ENCODE assay signal across 11 cellular contexts in the genomic region with DNA sequence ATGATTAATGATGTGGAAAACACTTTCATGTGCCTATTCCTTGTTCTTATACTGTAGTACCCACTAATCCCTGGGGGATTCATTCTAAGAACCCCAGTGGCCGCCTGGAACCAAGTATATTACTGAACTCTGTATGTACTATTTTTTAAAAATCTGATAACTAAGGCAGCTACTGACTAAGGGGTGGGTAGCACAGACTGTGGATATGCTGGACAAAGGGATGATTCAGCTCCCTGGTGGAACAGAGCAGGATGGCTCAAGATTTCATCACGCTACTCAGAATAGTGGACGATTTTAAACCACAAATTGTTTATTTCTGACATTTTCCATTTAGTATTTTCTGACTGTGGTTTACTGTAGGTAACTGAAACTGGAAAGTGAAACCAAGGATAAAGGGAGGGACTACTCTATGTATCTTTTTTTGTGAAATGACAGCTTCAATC. TPM values are rescaled to one million over a fixed set of nuclear protein-coding genes. Genes with fewer than 3 reads are reported as not detected.
DNase-seq lines count a peak whose midpoint lies in the region; ATAC-seq, FAIRE-seq and TF ChIP-seq lines count a peak whose summit lies in the region.
"Had no signal": no experiment of that assay in that cellular context is flagged by ENCODE, and none has a peak within 500 bp of the region (broad histone marks: within the 10 kb centered on the region; RNA-seq: fewer than 3 reads in every experiment).

No MANE protein-coding gene starts in this region.

- H3K9me3 ChIP-seq in small intestine (ENCODE audit: control insufficient read depth, low read depth) (no peaks in the 10 kb centered on the region), lower lobe of right lung (peaks cover 6% of the 10 kb centered on the region)

- peaks cover 10% of the 10 kb centered on the region for H3K36me3 Mint-ChIP-seq in T-helper 1 cell treated with Interleukin-12 subunit alpha and Interleukin-12 subunit beta and Interleukin-4 antibody, amounts not matched to agents 30 μg/mL and 1 μg/mL, for 36 hours (ENCODE audit: low read depth)

- H3K36me3 ChIP-seq in small intestine (ENCODE audit: control insufficient read depth in 2 of 2, insufficient read depth in 2 of 2, low read length in 2 of 2) (no peaks in the 10 kb centered on the region), lower lobe of right lung (no peaks in the 10 kb centered on the region)

- H3K27ac ChIP-seq in small intestine (ENCODE audit: low read depth in 1 of 2, low read length in 1 of 2) (no peak overlapping the region), lower lobe of right lung (no peak overlapping the region)
- H3K27ac ChIP-seq: VCaP had no signal

- H3K27me3 ChIP-seq in small intestine (ENCODE audit: control insufficient read depth in 2 of 2, insufficient read depth in 2 of 2, low read length in 2 of 2) (no peaks in the 10 kb centered on the region), lower lobe of right lung (ENCODE audit: low read depth) (no peaks in the 10 kb centered on the region)

- DNase-seq in AG08396 (ENCODE audit: low spot score) (peak; percentile 69), fibroblast of the aortic adventitia (ENCODE audit: low read depth) (peak; percentile 94), small intestine (no peak), lower lobe of right lung (no peak)
- DNase-seq: GF-D8 had no signal

- 61 to 76% (median 63%) methylated on average over 3 of the region's 3 CpGs for WGBS in small intestine, 3 donors

- H3K4me3 Mint-ChIP-seq in T-helper 1 cell treated with Interleukin-12 subunit alpha and Interleukin-12 subunit beta and Interleukin-4 antibody, amounts not matched to agents 30 μg/mL and 1 μg/mL, for 36 hours: no peak overlapping the region

- peak overlapping the region; percentile 37 for H3K27ac Mint-ChIP-seq in T-helper 1 cell treated with Interleukin-12 subunit alpha and Interleukin-12 subunit beta and Interleukin-4 antibody, amounts not matched to agents 30 μg/mL and 1 μg/mL, for 36 hours

- TF ChIP-seq CTCF in fibroblast of the aortic adventitia (IDR thresholded peaks at IDR 0.05; ENCODE audit: insufficient read depth, low read length): peak; percentile 14
- TF ChIP-seq CTCF in lower lobe of right lung (IDR thresholded peaks at IDR 0.05): no peak

- H3K27me3 Mint-ChIP-seq in T-helper 1 cell treated with Interleukin-12 subunit alpha and Interleukin-12 subunit beta and Interleukin-4 antibody, amounts not matched to agents 30 μg/mL and 1 μg/mL, for 36 hours (ENCODE audit: low read depth): peaks cover 16% of the 10 kb centered on the region

- H3K4me3 ChIP-seq in fibroblast of the aortic adventitia (ENCODE audit: low read depth, low read length): no peak overlapping the region
- no peak overlapping the region for H3K4me3 ChIP-seq in small intestine (ENCODE audit: low read depth in 1 of 2, low read length in 2 of 2)
- H3K4me3 ChIP-seq in lower lobe of right lung: no peak overlapping the region

- peaks cover 20% of the 10 kb centered on the region for H3K4me1 Mint-ChIP-seq in T-helper 1 cell treated with Interleukin-12 subunit alpha and Interleukin-12 subunit beta and Interleukin-4 antibody, amounts not matched to agents 30 μg/mL and 1 μg/mL, for 36 hours (ENCODE audit: low read depth)

- peaks cover 17% of the 10 kb centered on the region for H3K9me3 Mint-ChIP-seq in T-helper 1 cell treated with Interleukin-12 subunit alpha and Interleukin-12 subunit beta and Interleukin-4 antibody, amounts not matched to agents 30 μg/mL and 1 μg/mL, for 36 hours

- FAIRE-seq in small intestine (lab: Jason Lieb, UNC): no peak
- FAIRE-seq: H1 had no signal

- ATAC-seq in HG02938 (IDR thresholded peaks at IDR 0.05; ENCODE audit: unreplicated experiment): peak; percentile 54
- no peak for ATAC-seq in GM21619 (IDR thresholded peaks at IDR 0.05; ENCODE audit: unreplicated experiment)
- ATAC-seq in HG02970 (IDR thresholded peaks at IDR 0.05; ENCODE audit: low FRiP score, unreplicated experiment): no peak
- ATAC-seq in lower lobe of right lung: no peak

- H3K4me1 ChIP-seq in small intestine (ENCODE audit: control insufficient read depth in 2 of 2, insufficient read depth in 1 of 2, low read depth in 1 of 2, low read length in 1 of 2) (peaks cover 0 to 4% of the 10 kb centered on the region in 2 donors), lower lobe of right lung (peaks cover 7% of the 10 kb centered on the region)

- intact Hi-C loops in lower lobe of right lung (cut with DNase I): no loop called here

RNA-seq across cellular contexts. Expression of a gene that starts 41.8 kb away (rescaled TPM):
- 30.5 and 34.7 TPM in 2 replicates for total RNA-seq in fibroblast of the aortic adventitia (ENCODE audit: low replicate concordance)
- polyA plus RNA-seq in small intestine: 10 to 100 TPM in 1 of 3 donors, 1 to 10 TPM in 2; 1.1 to 10.6 (median 3.2) TPM
- total RNA-seq in lower lobe of right lung: 73.1 TPM

Comparison
In these comparisons a context has a peak if more than half of its experiments do, and no peak if none do; other contexts are left out.
1. DNase-seq: peak in AG08396 (single experiment) and fibroblast of the aortic adventitia (single experiment); none in small intestine (single experiment) and lower lobe of right lung (single experiment).